ENCODE assay signal across 13 cellular contexts in the genomic region with DNA sequence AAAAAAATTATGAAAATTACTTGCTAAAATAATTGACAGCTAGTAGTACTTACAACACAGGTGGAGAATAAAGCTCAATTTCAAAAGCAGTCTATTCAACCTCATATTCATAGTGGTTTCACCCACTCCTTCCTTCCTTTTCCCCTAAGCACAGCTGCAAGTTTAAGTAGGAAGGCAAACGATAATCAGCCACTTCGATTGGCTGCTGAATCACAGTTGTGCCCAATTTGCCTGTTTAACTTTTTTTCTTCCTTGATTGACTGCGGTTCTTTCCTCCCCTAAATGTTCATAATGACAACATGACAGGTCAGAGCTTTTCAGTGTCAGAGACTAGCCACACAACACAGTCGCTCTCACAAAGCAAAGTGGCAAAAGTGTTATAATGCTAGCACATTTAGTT.
A peak's percentile ranks its signal among the peaks of the same experiment; 100 is the strongest.
DNase-seq lines count a peak whose midpoint lies in the region; ATAC-seq and TF ChIP-seq lines count a peak whose summit lies in the region.
"Had no signal": no experiment of that assay in that cellular context is flagged by ENCODE, and none has a peak within 500 bp of the region (broad histone marks: within the 10 kb centered on the region; RNA-seq: fewer than 3 reads in every experiment).

No MANE protein-coding gene starts in this region.

- peak; percentile 92 for ATAC-seq in GM18508 (IDR thresholded peaks at IDR 0.05; ENCODE audit: insufficient read depth, unreplicated experiment)
- ATAC-seq in GM21360 (IDR thresholded peaks at IDR 0.05; ENCODE audit: unreplicated experiment): peak; percentile 66
- ATAC-seq in HG03066 (IDR thresholded peaks at IDR 0.05; ENCODE audit: low read depth, unreplicated experiment): peak; percentile 73
- peak; percentile 40 for ATAC-seq in activated T-helper 17 cell treated with anti-CD3 and anti-CD28 coated beads, Interleukin-2, amount 50 U/mL, for 72 hours (replicated peaks)
- ATAC-seq: HepG2 had no signal

- no peaks in the 10 kb centered on the region for H3K9me3 ChIP-seq in WERI-Rb-1 (ENCODE audit: severe bottlenecking)

- no peaks in the 10 kb centered on the region for H3K27me3 ChIP-seq in WERI-Rb-1 (ENCODE audit: insufficient read depth, low read depth, severe bottlenecking)

- no peak overlapping the region for H3K4me3 Mint-ChIP-seq in activated T-helper 17 cell treated with anti-CD3 and anti-CD28 coated beads, Interleukin-2, amount 50 U/mL, for 72 hours
- H3K4me3 Mint-ChIP-seq: activated CD4-positive, alpha-beta memory T cell treated with anti-CD3 and anti-CD28 coated beads, Interleukin-2, amount 10 ng/mL, durations not matched to agents 7 days and 5 days; brain had no signal

- H3K9me3 Mint-ChIP-seq in activated T-helper 17 cell treated with anti-CD3 and anti-CD28 coated beads, Interleukin-2, amount 50 U/mL, for 72 hours: no peaks in the 10 kb centered on the region

- TF ChIP-seq CTCF in WERI-Rb-1 (IDR thresholded peaks at IDR 0.05; ENCODE audit: low read depth, low read length): no peak

- no peak overlapping the region for H3K4me3 ChIP-seq in WERI-Rb-1 (ENCODE audit: low read depth, low read length)

- no peaks in the 10 kb centered on the region for H3K36me3 ChIP-seq in WERI-Rb-1

- H3K27me3 Mint-ChIP-seq in activated T-helper 17 cell treated with anti-CD3 and anti-CD28 coated beads, Interleukin-2, amount 50 U/mL, for 72 hours: no peaks in the 10 kb centered on the region
- H3K27me3 Mint-ChIP-seq: activated CD4-positive, alpha-beta memory T cell treated with anti-CD3 and anti-CD28 coated beads, Interleukin-2, amount 10 ng/mL, durations not matched to agents 7 days and 5 days; brain had no signal

- no peak for DNase-seq in WERI-Rb-1
- no peak for DNase-seq in NCI-H345 (lab: John Stamatoyannopoulos, UW)
- no peak for DNase-seq in RPMI8226
- no peak for DNase-seq in NCI-H510A (lab: John Stamatoyannopoulos, UW)
- DNase-seq: activated CD4-positive, alpha-beta memory T cell treated with anti-CD3 and anti-CD28 coated beads, Interleukin-2, amount 10 ng/mL, durations not matched to agents 7 days and 5 days; NCI-H2227 treated with DMSO at 0.1 percent for 48 hours had no signal

- no peak overlapping the region for H3K27ac Mint-ChIP-seq in activated T-helper 17 cell treated with anti-CD3 and anti-CD28 coated beads, Interleukin-2, amount 50 U/mL, for 72 hours
- H3K27ac Mint-ChIP-seq: activated CD4-positive, alpha-beta memory T cell treated with anti-CD3 and anti-CD28 coated beads, Interleukin-2, amount 10 ng/mL, durations not matched to agents 7 days and 5 days; brain had no signal

- H3K27ac ChIP-seq in WERI-Rb-1: no peak overlapping the region
- H3K27ac ChIP-seq: epithelial cell of prostate had no signal

- H3K4me1 Mint-ChIP-seq in activated T-helper 17 cell treated with anti-CD3 and anti-CD28 coated beads, Interleukin-2, amount 50 U/mL, for 72 hours: no peaks in the 10 kb centered on the region
- H3K4me1 Mint-ChIP-seq: activated CD4-positive, alpha-beta memory T cell treated with anti-CD3 and anti-CD28 coated beads, Interleukin-2, amount 10 ng/mL, durations not matched to agents 7 days and 5 days; brain had no signal

- H3K36me3 Mint-ChIP-seq in activated T-helper 17 cell treated with anti-CD3 and anti-CD28 coated beads, Interleukin-2, amount 50 U/mL, for 72 hours (ENCODE audit: low read depth): no peaks in the 10 kb centered on the region
- H3K36me3 Mint-ChIP-seq: brain had no signal

Comparison
In these comparisons a context has a peak if more than half of its experiments do, and no peak if none do; other contexts are left out.
1. ATAC-seq: peak in every context shown above with its lines; median percentile 92 in GM18508; 73 in HG03066; 66 in GM21360; 40 in activated T-helper 17 cell treated with anti-CD3 and anti-CD28 coated beads, Interleukin-2, amount 50 U/mL, for 72 hours.